1 cellular context compared by ENCODE assay signal in genomic region chr12:56983386-56983785, GRCh38.
TF ChIP-seq lines count a peak whose summit lies in the region.

No MANE protein-coding gene starts in this region.

TF ChIP-seq in WTC11, 78 proteins besides CTCF, POLR2A, EP300 and RAD21 (continued from another document):
- TF ChIP-seq ARID4B (CRISPR knock-in tag; IDR thresholded peaks at IDR 0.05; ENCODE audit: borderline replicate concordance) (no peak), JUN (CRISPR knock-in tag; IDR thresholded peaks at IDR 0.05) (no peak), ATF2 (CRISPR knock-in tag; IDR thresholded peaks at IDR 0.05; ENCODE audit: borderline replicate concordance, low read depth) (no peak)
